8 cellular contexts compared by ENCODE assay signal in the genomic region with DNA sequence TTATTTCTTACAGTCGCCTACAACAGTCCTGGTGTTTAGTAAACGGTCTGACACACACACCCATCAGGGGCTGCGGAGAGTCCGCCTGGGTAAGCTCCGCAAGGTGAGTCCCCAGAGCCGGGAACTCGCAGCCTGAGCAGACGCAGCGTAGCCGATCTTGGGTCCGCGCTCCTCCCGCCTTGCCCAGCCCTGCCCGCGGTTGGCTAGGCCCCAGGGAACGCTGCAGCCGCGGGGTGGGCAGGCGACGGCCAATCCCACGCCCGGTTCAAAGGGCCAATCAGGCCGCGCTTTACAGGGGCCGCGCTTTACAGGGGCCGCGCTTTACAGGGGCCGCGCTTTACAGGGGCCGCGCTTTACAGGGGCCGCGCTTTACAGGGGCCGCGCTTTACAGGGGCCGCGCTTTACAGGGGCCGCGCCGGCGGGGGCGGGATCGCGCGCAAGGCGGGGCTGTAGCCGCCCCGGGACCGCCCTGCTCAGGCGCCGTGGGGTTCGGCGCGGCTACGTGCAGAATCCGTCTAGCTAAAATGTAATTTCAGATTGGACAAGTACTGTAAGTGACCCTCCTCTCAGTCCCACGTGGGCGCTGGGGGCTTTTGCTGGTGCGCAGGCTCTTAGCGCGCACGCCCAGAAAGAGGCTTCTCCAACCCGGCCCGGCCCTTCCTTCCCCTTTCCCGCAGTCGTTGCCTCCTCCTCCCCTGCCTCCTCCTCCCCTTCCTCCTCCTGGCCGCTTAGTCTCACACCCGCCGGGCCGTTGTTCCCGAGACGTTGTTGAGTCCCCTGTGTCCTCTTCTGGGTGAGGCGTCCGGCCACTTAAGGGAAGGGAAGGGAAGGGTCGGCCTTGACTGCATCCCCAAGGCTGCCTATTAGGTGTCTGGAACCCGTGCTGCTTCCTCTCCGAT. TPM values are rescaled to one million over a fixed set of nuclear protein-coding genes. Genes with fewer than 3 reads are reported as not detected.
DNase-seq lines count a peak whose midpoint lies in the region; ATAC-seq and TF ChIP-seq lines count a peak whose summit lies in the region.

A gene with protein sequence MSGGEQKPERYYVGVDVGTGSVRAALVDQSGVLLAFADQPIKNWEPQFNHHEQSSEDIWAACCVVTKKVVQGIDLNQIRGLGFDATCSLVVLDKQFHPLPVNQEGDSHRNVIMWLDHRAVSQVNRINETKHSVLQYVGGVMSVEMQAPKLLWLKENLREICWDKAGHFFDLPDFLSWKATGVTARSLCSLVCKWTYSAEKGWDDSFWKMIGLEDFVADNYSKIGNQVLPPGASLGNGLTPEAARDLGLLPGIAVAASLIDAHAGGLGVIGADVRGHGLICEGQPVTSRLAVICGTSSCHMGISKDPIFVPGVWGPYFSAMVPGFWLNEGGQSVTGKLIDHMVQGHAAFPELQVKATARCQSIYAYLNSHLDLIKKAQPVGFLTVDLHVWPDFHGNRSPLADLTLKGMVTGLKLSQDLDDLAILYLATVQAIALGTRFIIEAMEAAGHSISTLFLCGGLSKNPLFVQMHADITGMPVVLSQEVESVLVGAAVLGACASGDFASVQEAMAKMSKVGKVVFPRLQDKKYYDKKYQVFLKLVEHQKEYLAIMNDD (plus strand): TSS at position 737 of the 899 bp plus-strand sequence. CDS start 24,456 bp downstream, outside the sequence.

- DNase-seq in DMS 273 treated with DMSO at 0.1 percent for 48 hours (lab: John Stamatoyannopoulos, UW) (peak; percentile 97), HuH-7.5 (ENCODE audit: low spot score) (peak; percentile 93), OCI-M1 (lab: John Stamatoyannopoulos, UW) (peak; percentile 97), activated T-cell treated with anti-CD3 and anti-CD28 coated beads for 4 hours (peak; percentile 47), epithelial cell of esophagus (ENCODE audit: low read depth) (peak; percentile 98), mucosa of descending colon (peak; percentile 95 to 99 (median 95))
- DNase-seq in stimulated activated CD8-positive, alpha-beta memory T cell treated with anti-CD3 and anti-CD28 coated beads, Interleukin-4, amount 100 ng/mL, for 1 hour (ENCODE audit: low read depth in 2 of 2, low spot score in 1 of 2), result peak; percentile 71 to 73

- no peaks in the 10 kb centered on the region for H3K4me1 ChIP-seq in mucosa of descending colon (ENCODE audit: low read depth)

- TF ChIP-seq CTCF in epithelial cell of esophagus (IDR thresholded peaks at IDR 0.05; ENCODE audit: insufficient read depth, low read depth, low read length, missing control alignments) (no peak), mucosa of descending colon (IDR thresholded peaks at IDR 0.05) (no peak)

- H3K4me3 ChIP-seq in epithelial cell of esophagus (ENCODE audit: low read length) (peak within 1 kb of the TSS; percentile 86), mucosa of descending colon (peak within 1 kb of the TSS; percentile 6)

- H3K36me3 ChIP-seq in mucosa of descending colon (ENCODE audit: low read depth), result no peaks in the 10 kb centered on the region

- ATAC-seq in GM21528 (IDR thresholded peaks at IDR 0.05; ENCODE audit: low FRiP score, unreplicated experiment) (peak; percentile 96), mucosa of descending colon (peak; percentile 91)

- intact Hi-C loops in mucosa of descending colon (cut with DNase I, micrococcal nuclease), result no loop called here

- no peaks in the 10 kb centered on the region for H3K9me3 ChIP-seq in mucosa of descending colon

RNA-seq across cellular contexts. Expression of the gene that starts here (rescaled TPM):
- 10 to 100 TPM; 25.2 to 38.3 (median 36.6) TPM for total RNA-seq in mucosa of descending colon

Comparison
In these comparisons a context has a peak if more than half of its experiments do, and no peak if none do; other contexts are left out.
1. Peak in every context shown above with its lines: DNase-seq, ATAC-seq and H3K4me3 ChIP-seq.
2. DNase-seq: peak in every context shown above with its lines; median percentile 98 in epithelial cell of esophagus; 97 in DMS 273 treated with DMSO at 0.1 percent for 48 hours; 97 in OCI-M1; 95 in mucosa of descending colon; 93 in HuH-7.5; 72 in stimulated activated CD8-positive, alpha-beta memory T cell treated with anti-CD3 and anti-CD28 coated beads, Interleukin-4, amount 100 ng/mL, for 1 hour; 47 in activated T-cell treated with anti-CD3 and anti-CD28 coated beads for 4 hours.